Comparison of ENCODE assay signal across 7 cellular contexts in genomic region chr16:5034167-5034523, GRCh38. TPM values are rescaled to one million over a fixed set of nuclear protein-coding genes. Genes with fewer than 3 reads are reported as not detected.
A peak's percentile ranks its signal among the peaks of the same experiment; 100 is the strongest.
DNase-seq lines count a peak whose midpoint lies in the region; TF ChIP-seq lines count a peak whose summit lies in the region.

No MANE protein-coding gene starts in this region.

- H3K27ac ChIP-seq in HL-60 (replicated peaks) (peak overlapping the region; percentile 63), iPS-20b (ENCODE audit: low read length) (no peak overlapping the region), stomach (peak overlapping the region in 4 of 5 donors; percentile 81 to 88 (median 83))

- TF ChIP-seq POLR2A in stomach (IDR thresholded peaks at IDR 0.05), result no peak

- no peak for TF ChIP-seq EP300 in stomach (IDR thresholded peaks at IDR 0.05)

- peak overlapping the region; percentile 53; the same call in 1 of the 2 replicates for H3K9ac ChIP-seq in iPS-20b (ENCODE audit: low read depth, low read length)

- DNase-seq in HL-60 (ENCODE audit: low read depth in 1 of 2, low spot score in 1 of 2) (no peak), stomach (no peak), NCI-H187 treated with DMSO at 0.1 percent for 48 hours (lab: John Stamatoyannopoulos, UW) (no peak), middle frontal gyrus (ENCODE audit: extremely low spot score, low spot score) (no peak), NCI-H2107 treated with DMSO at 0.1 percent for 48 hours (lab: John Stamatoyannopoulos, UW; ENCODE audit: unreplicated experiment) (no peak)
- no peak for DNase-seq in activated T-helper 2 cell treated with anti-CD3 and anti-CD28 coated beads, Interferon-gamma antibody, Interleukin-2, Interleukin-4, amounts not matched to agents 10 μg/mL and 5 μg/mL and 100 μg/mL, durations not matched to agents 14 hours and 24 hours and 36 hours (ENCODE audit: low spot score)

- H3K9me3 ChIP-seq in iPS-20b (ENCODE audit: insufficient read depth, low read depth, low read length) (no peaks in the 10 kb centered on the region), stomach (no peaks in the 10 kb centered on the region)

- H3K27me3 ChIP-seq in HL-60 (ENCODE audit: insufficient read depth, poor library complexity, severe bottlenecking) (no peaks in the 10 kb centered on the region), iPS-20b (ENCODE audit: insufficient read depth, low read length) (peaks cover 7% of the 10 kb centered on the region), stomach (no peaks in the 10 kb centered on the region)

- peak overlapping the region; percentile 99 for H3K4me3 ChIP-seq in HL-60 (replicated peaks; ENCODE audit: insufficient read depth, low read length)
- peak overlapping the region; percentile 65 for H3K4me3 ChIP-seq in iPS-20b (ENCODE audit: low read length)
- H3K4me3 ChIP-seq in stomach, result peak overlapping the region; percentile 66 to 98 (median 90)

- no peaks in the 10 kb centered on the region for H3K36me3 Mint-ChIP-seq in activated T-helper 2 cell treated with anti-CD3 and anti-CD28 coated beads, Interferon-gamma antibody, Interleukin-2, Interleukin-4, amounts not matched to agents 10 μg/mL and 5 μg/mL and 100 μg/mL, durations not matched to agents 14 hours and 24 hours and 36 hours (ENCODE audit: low read depth)

- intact Hi-C loops in activated T-helper 2 cell treated with anti-CD3 and anti-CD28 coated beads, Interferon-gamma antibody, Interleukin-2, Interleukin-4, amounts not matched to agents 10 μg/mL and 5 μg/mL and 100 μg/mL, durations not matched to agents 14 hours and 24 hours and 36 hours (cut with micrococcal nuclease), result loop anchor here (5.0 kb wide), 1 partner anchor 38 kb away; the partner anchor contains the start of gene ALG1
- intact Hi-C loops in stomach (cut with DNase I; ENCODE audit: low total_unique reads), result no loop called here

- H3K36me3 ChIP-seq in iPS-20b (ENCODE audit: insufficient read depth, low read depth, low read length) (no peaks in the 10 kb centered on the region), stomach (peaks cover 0 to 28% (median 20%) of the 10 kb centered on the region in 4 donors)

- WGBS in stomach, 5 donors, result 5 to 14% (median 11%) methylated on average over 2 of the region's 2 CpGs

- H3K9me3 Mint-ChIP-seq in activated T-helper 2 cell treated with anti-CD3 and anti-CD28 coated beads, Interferon-gamma antibody, Interleukin-2, Interleukin-4, amounts not matched to agents 10 μg/mL and 5 μg/mL and 100 μg/mL, durations not matched to agents 14 hours and 24 hours and 36 hours, result no peaks in the 10 kb centered on the region

- H3K27ac Mint-ChIP-seq in activated T-helper 2 cell treated with anti-CD3 and anti-CD28 coated beads, Interferon-gamma antibody, Interleukin-2, Interleukin-4, amounts not matched to agents 10 μg/mL and 5 μg/mL and 100 μg/mL, durations not matched to agents 14 hours and 24 hours and 36 hours, result peak overlapping the region; percentile 68

- no peaks in the 10 kb centered on the region for H3K27me3 Mint-ChIP-seq in activated T-helper 2 cell treated with anti-CD3 and anti-CD28 coated beads, Interferon-gamma antibody, Interleukin-2, Interleukin-4, amounts not matched to agents 10 μg/mL and 5 μg/mL and 100 μg/mL, durations not matched to agents 14 hours and 24 hours and 36 hours (ENCODE audit: low read depth)

- no peak for TF ChIP-seq CTCF in HL-60 (IDR thresholded peaks at IDR 0.05; ENCODE audit: insufficient read depth, low read length)
- TF ChIP-seq CTCF in stomach (IDR thresholded peaks at IDR 0.05), result no peak

- peak overlapping the region; percentile 82 for H3K4me3 Mint-ChIP-seq in activated T-helper 2 cell treated with anti-CD3 and anti-CD28 coated beads, Interferon-gamma antibody, Interleukin-2, Interleukin-4, amounts not matched to agents 10 μg/mL and 5 μg/mL and 100 μg/mL, durations not matched to agents 14 hours and 24 hours and 36 hours (ENCODE audit: low read depth)

- H3K4me1 ChIP-seq in iPS-20b (ENCODE audit: insufficient read depth, low read length) (peaks cover 12% of the 10 kb centered on the region; the same call in 1 of the 2 replicates), stomach (peaks cover 25 to 50% (median 46%) of the 10 kb centered on the region in 4 donors)

- peaks cover 11% of the 10 kb centered on the region for H3K4me1 Mint-ChIP-seq in activated T-helper 2 cell treated with anti-CD3 and anti-CD28 coated beads, Interferon-gamma antibody, Interleukin-2, Interleukin-4, amounts not matched to agents 10 μg/mL and 5 μg/mL and 100 μg/mL, durations not matched to agents 14 hours and 24 hours and 36 hours (ENCODE audit: low read depth)

RNA-seq across cellular contexts. Expression of gene NAGPA, which starts 0.4 kb away (rescaled TPM):
- 9.8 and 11.1 TPM in 2 replicates for total RNA-seq in activated T-helper 2 cell treated with anti-CD3 and anti-CD28 coated beads, Interferon-gamma antibody, Interleukin-2, Interleukin-4, amounts not matched to agents 10 μg/mL and 5 μg/mL and 100 μg/mL, durations not matched to agents 14 hours and 24 hours and 36 hours
- 100 to 1,000 TPM in 2 of 5 donors, 10 to 100 TPM in 3; 19.6 to 139 (median 31.2) TPM for total RNA-seq in stomach
- 10 to 100 TPM; 10.0 to 19.4 (median 11.8) TPM for polyA plus RNA-seq in stomach

RNA-seq across cellular contexts. Expression of gene C16orf89, which starts 31.6 kb away (rescaled TPM):
- total RNA-seq in activated T-helper 2 cell treated with anti-CD3 and anti-CD28 coated beads, Interferon-gamma antibody, Interleukin-2, Interleukin-4, amounts not matched to agents 10 μg/mL and 5 μg/mL and 100 μg/mL, durations not matched to agents 14 hours and 24 hours and 36 hours, result not detected in 2 replicates
- total RNA-seq in stomach, result 10 to 100 TPM in 4 of 5 donors, 1 to 10 TPM in 1; 7.6 to 81.3 (median 11.7) TPM
- polyA plus RNA-seq in stomach, result 100 to 1,000 TPM in 1 of 3 donors, 10 to 100 TPM in 2; 90.5 to 135 (median 96.5) TPM

RNA-seq across cellular contexts. Expression of gene ALG1, which starts 37.5 kb away (rescaled TPM):
- total RNA-seq in activated T-helper 2 cell treated with anti-CD3 and anti-CD28 coated beads, Interferon-gamma antibody, Interleukin-2, Interleukin-4, amounts not matched to agents 10 μg/mL and 5 μg/mL and 100 μg/mL, durations not matched to agents 14 hours and 24 hours and 36 hours, result 29.4 and 35.0 TPM in 2 replicates
- 10 to 100 TPM in 4 of 5 donors, 1 to 10 TPM in 1; 4.5 to 53.9 (median 27.5) TPM for total RNA-seq in stomach
- 10 to 100 TPM in 2 of 3 donors, 1 to 10 TPM in 1; 9.6 to 16.6 (median 11.2) TPM for polyA plus RNA-seq in stomach
